ENCODE assay signal across 7 cellular contexts in the genomic region with DNA sequence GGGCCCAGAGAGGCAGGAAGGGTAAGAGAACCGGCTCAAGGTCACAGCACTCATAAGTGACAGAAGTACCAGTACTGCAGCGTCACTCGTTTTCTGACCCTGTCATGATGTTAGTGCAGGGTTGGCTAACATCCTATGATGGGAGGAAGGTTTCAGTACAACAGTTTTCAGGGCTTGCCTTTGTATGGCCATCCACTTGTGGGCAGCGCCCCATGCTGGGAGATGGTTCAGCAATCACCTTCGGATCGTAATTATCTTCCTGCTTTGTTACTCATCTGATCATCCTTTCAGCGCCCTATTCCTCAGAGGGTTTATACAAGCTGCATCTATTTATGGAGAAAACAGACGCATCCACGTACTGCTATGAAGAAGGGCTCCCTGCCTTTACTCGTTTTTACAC. TPM values are rescaled to one million over a fixed set of nuclear protein-coding genes. Genes with fewer than 3 reads are reported as not detected.
A peak's percentile ranks its signal among the peaks of the same experiment; 100 is the strongest.
DNase-seq lines count a peak whose midpoint lies in the region; ATAC-seq, FAIRE-seq and TF ChIP-seq lines count a peak whose summit lies in the region.

No MANE protein-coding gene starts in this region.

- DNase-seq in HTR-8/SVneo (ENCODE audit: insufficient read length, low spot score) (peak; percentile 15), SK-N-DZ (ENCODE audit: low spot score) (peak; percentile 74), heart right ventricle (peak in 1 of 2 donors; percentile 19), stomach (no peak), vagina (ENCODE audit: extremely low spot score in 2 of 2) (no peak), SW 1271 (lab: John Stamatoyannopoulos, UW) (no peak)

- H3K4me3 ChIP-seq in heart right ventricle = peak overlapping the region in 8 of 10 donors; percentile 74 to 94 (median 84)
- peak overlapping the region; percentile 64 to 82 (median 69) for H3K4me3 ChIP-seq in stomach
- peak overlapping the region in 1 of 2 donors; percentile 79 for H3K4me3 ChIP-seq in vagina

- H3K9me3 ChIP-seq in heart right ventricle (no peaks in the 10 kb centered on the region), stomach (no peaks in the 10 kb centered on the region), vagina (no peaks in the 10 kb centered on the region)

- TF ChIP-seq CTCF in heart right ventricle (IDR thresholded peaks at IDR 0.05) (peak in 1 of 9 donors; percentile 11), stomach (IDR thresholded peaks at IDR 0.05) (no peak), vagina (IDR thresholded peaks at IDR 0.05) (no peak)

- H3K27me3 ChIP-seq in heart right ventricle = peaks cover 0 to 53% (median 0%) of the 10 kb centered on the region in 7 donors
- peaks cover 3 to 42% (median 25%) of the 10 kb centered on the region in 3 donors for H3K27me3 ChIP-seq in stomach
- no peaks in the 10 kb centered on the region for H3K27me3 ChIP-seq in vagina

- TF ChIP-seq POLR2A in stomach (IDR thresholded peaks at IDR 0.05) (no peak), vagina (IDR thresholded peaks at IDR 0.05) (no peak)

- H3K27ac ChIP-seq in heart right ventricle (peak overlapping the region in 9 of 10 donors; percentile 4 to 94 (median 88)), stomach (peak overlapping the region in 4 of 5 donors; percentile 79 to 88 (median 82)), vagina (no peak overlapping the region)

- peaks cover 0 to 50% (median 18%) of the 10 kb centered on the region in 9 donors for H3K4me1 ChIP-seq in heart right ventricle
- peaks cover 0 to 66% (median 35%) of the 10 kb centered on the region in 4 donors for H3K4me1 ChIP-seq in stomach
- H3K4me1 ChIP-seq in vagina = peaks cover 34% of the 10 kb centered on the region

- 44 to 56% methylated on average over 10 of the region's 10 CpGs for WGBS in heart right ventricle, 2 donors
- 69 to 82% (median 78%) methylated on average over 10 of the region's 10 CpGs for WGBS in stomach, 5 donors

- H3K36me3 ChIP-seq in heart right ventricle = peaks cover 0 to under 1% (median 0%) of the 10 kb centered on the region in 9 donors
- H3K36me3 ChIP-seq in stomach = no peaks in the 10 kb centered on the region
- no peaks in the 10 kb centered on the region for H3K36me3 ChIP-seq in vagina

- no peak for FAIRE-seq in HTR-8/SVneo (lab: Jason Lieb, UNC)

- intact Hi-C loops in heart right ventricle (cut with DNase I) (loop anchor here in 8 of 10 donors (2.0 to 10.0 kb wide), 3 partner anchors 325 to 327 kb away; no protein-coding TSS in a partner anchor), stomach (cut with DNase I; ENCODE audit: low total_unique reads) (no loop called here), vagina (cut with DNase I) (no loop called here)

- TF ChIP-seq EP300 in stomach (IDR thresholded peaks at IDR 0.05) = no peak

- ATAC-seq in heart right ventricle (peak in 6 of 8 donors; percentile 19 to 45 (median 32)), GM18498 (IDR thresholded peaks at IDR 0.05; ENCODE audit: unreplicated experiment) (no peak)

RNA-seq across cellular contexts. Expression of a gene that starts 2.4 kb away (rescaled TPM):
- 86.5 and 93.2 TPM in 2 replicates for polyA plus RNA-seq in SK-N-DZ (2014; cell fraction: cytosol; rRNA removed)
- 32.0 and 53.3 TPM in 2 replicates for polyA plus RNA-seq in SK-N-DZ (2014; cell fraction: nucleus; rRNA removed)
- 100 to 1,000 TPM in 5 of 10 donors, 10 to 100 TPM in 5; 61.2 to 154 (median 104) TPM for total RNA-seq in heart right ventricle
- 10 to 100 TPM; 13.1 to 36.9 TPM for polyA plus RNA-seq in heart right ventricle
- total RNA-seq in stomach = 100 to 1,000 TPM in 2 of 5 donors, 10 to 100 TPM in 3; 10.4 to 985 (median 98.6) TPM
- 1 to 10 TPM; 2.1 to 3.1 (median 2.4) TPM for polyA plus RNA-seq in stomach
- total RNA-seq in vagina = 386 TPM

Comparison
In these comparisons a context has a peak if more than half of its experiments do, and no peak if none do; other contexts are left out.
1. DNase-seq: peak in HTR-8/SVneo (single experiment) and SK-N-DZ (single experiment); none in stomach (single experiment), vagina (0 of 2) and SW 1271 (0 of 2).
2. intact Hi-C loops: an anchor here in heart right ventricle (2.0 to 10.0 kb wide); none called in stomach and vagina.